In the genomic region with DNA sequence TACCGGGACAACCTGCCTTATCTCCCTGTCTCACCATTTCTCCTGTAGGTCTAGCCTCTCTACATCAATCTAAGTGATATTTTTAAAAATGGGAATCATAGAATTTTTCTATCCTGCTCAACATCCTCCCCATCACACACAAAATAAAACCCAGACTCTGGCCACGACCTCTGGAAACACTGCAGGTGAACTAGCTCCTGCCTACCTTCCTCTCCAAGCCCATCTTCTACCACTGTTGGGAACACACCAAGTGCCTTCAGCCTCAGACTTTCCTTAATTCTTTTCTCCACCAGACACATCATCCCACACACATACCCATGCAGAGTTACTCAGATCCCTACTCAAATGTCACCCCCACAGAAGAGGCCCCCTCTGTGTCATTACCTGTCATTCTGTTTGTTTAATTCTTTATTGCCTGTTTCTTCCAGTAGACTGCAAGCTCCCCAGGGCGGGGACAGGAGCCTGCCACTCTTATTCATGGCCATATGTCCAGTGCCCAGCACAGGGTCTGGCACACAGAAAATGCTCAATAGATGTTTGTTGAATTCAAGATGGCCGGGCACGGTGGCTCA, we compare ENCODE assay signal across 18 cellular contexts. TPM values are rescaled to one million over a fixed set of nuclear protein-coding genes. Genes with fewer than 3 reads are reported as not detected.
DNase-seq lines count a peak whose midpoint lies in the region; ATAC-seq, FAIRE-seq and TF ChIP-seq lines count a peak whose summit lies in the region.
"Had no signal": no experiment of that assay in that cellular context is flagged by ENCODE, and none has a peak within 500 bp of the region (broad histone marks: within the 10 kb centered on the region; RNA-seq: fewer than 3 reads in every experiment).

No MANE protein-coding gene starts in this region.

- H3K9me3 ChIP-seq in left ventricle myocardium inferior (replicated peaks) (no peaks in the 10 kb centered on the region), WERI-Rb-1 (ENCODE audit: severe bottlenecking) (no peaks in the 10 kb centered on the region)
- H3K9me3 ChIP-seq: Peyer's patch had no signal

- TF ChIP-seq CTCF in left ventricle myocardium inferior (IDR thresholded peaks at IDR 0.05; ENCODE audit: borderline replicate concordance) (no peak), WERI-Rb-1 (IDR thresholded peaks at IDR 0.05; ENCODE audit: low read depth, low read length) (no peak), D721Med (IDR thresholded peaks at IDR 0.05; ENCODE audit: insufficient read depth, missing control alignments) (no peak)

- H3K27ac ChIP-seq in left ventricle myocardium inferior (replicated peaks) (peak overlapping the region; percentile 86), WERI-Rb-1 (peak overlapping the region; percentile 22; the same call in 1 of the 2 replicates)

- no peaks in the 10 kb centered on the region for H3K36me3 ChIP-seq in left ventricle myocardium inferior
- H3K36me3 ChIP-seq in WERI-Rb-1: no peaks in the 10 kb centered on the region
- H3K36me3 ChIP-seq: Peyer's patch had no signal

- peaks cover 8% of the 10 kb centered on the region for H3K27me3 Mint-ChIP-seq in stimulated activated naive CD8-positive, alpha-beta T cell treated with anti-CD3 and anti-CD28 coated beads, Interleukin-15, Interleukin-2, amounts not matched to agents 100 ng/mL and 50 ng/mL, for 24 hours

- no peaks in the 10 kb centered on the region for H3K36me3 Mint-ChIP-seq in stimulated activated naive CD8-positive, alpha-beta T cell treated with anti-CD3 and anti-CD28 coated beads, Interleukin-15, Interleukin-2, amounts not matched to agents 100 ng/mL and 50 ng/mL, for 24 hours (ENCODE audit: low read depth)

- H3K4me1 Mint-ChIP-seq in stimulated activated naive CD8-positive, alpha-beta T cell treated with anti-CD3 and anti-CD28 coated beads, Interleukin-15, Interleukin-2, amounts not matched to agents 100 ng/mL and 50 ng/mL, for 24 hours (ENCODE audit: low read depth): peaks cover 10% of the 10 kb centered on the region
- H3K4me1 Mint-ChIP-seq: CD8-positive, alpha-beta memory T cell had no signal

- H3K4me3 ChIP-seq in left ventricle myocardium inferior (no peak overlapping the region), WERI-Rb-1 (ENCODE audit: low read depth, low read length) (no peak overlapping the region)
- H3K4me3 ChIP-seq: Peyer's patch had no signal

- FAIRE-seq in D721Med (lab: Jason Lieb, UNC): no peak

- H3K27ac Mint-ChIP-seq in stimulated activated naive CD8-positive, alpha-beta T cell treated with anti-CD3 and anti-CD28 coated beads, Interleukin-15, Interleukin-2, amounts not matched to agents 100 ng/mL and 50 ng/mL, for 24 hours: peak overlapping the region; percentile 34
- H3K27ac Mint-ChIP-seq: H9 had no signal

- ATAC-seq in Right ventricle myocardium inferior: no peak
- no peak for ATAC-seq in HG03457 (IDR thresholded peaks at IDR 0.05; ENCODE audit: unreplicated experiment)

- peaks cover 83% of the 10 kb centered on the region for H3K4me1 ChIP-seq in left ventricle myocardium inferior

- no peak overlapping the region for H3K4me3 Mint-ChIP-seq in stimulated activated naive CD8-positive, alpha-beta T cell treated with anti-CD3 and anti-CD28 coated beads, Interleukin-15, Interleukin-2, amounts not matched to agents 100 ng/mL and 50 ng/mL, for 24 hours
- H3K4me3 Mint-ChIP-seq: CD8-positive, alpha-beta memory T cell; H9 had no signal

- H3K27me3 ChIP-seq in left ventricle myocardium inferior (ENCODE audit: low read depth) (no peaks in the 10 kb centered on the region), WERI-Rb-1 (ENCODE audit: insufficient read depth, low read depth, severe bottlenecking) (no peaks in the 10 kb centered on the region)
- H3K27me3 ChIP-seq: Peyer's patch had no signal

- no peaks in the 10 kb centered on the region for H3K9me3 Mint-ChIP-seq in stimulated activated naive CD8-positive, alpha-beta T cell treated with anti-CD3 and anti-CD28 coated beads, Interleukin-15, Interleukin-2, amounts not matched to agents 100 ng/mL and 50 ng/mL, for 24 hours
- H3K9me3 Mint-ChIP-seq: CD8-positive, alpha-beta memory T cell; H9 had no signal

- intact Hi-C loops in left ventricle myocardium inferior (cut with micrococcal nuclease): no loop called here
- intact Hi-C loops in Right ventricle myocardium inferior (cut with DNase I): no loop called here

- DNase-seq in left ventricle myocardium inferior (no peak), Right ventricle myocardium inferior (ENCODE audit: missing footprints) (no peak), WERI-Rb-1 (no peak), left kidney (ENCODE audit: low read depth, low spot score) (peak; percentile 77), D721Med (ENCODE audit: insufficient read length, low spot score) (no peak), AG20443 (ENCODE audit: low spot score) (no peak)
- DNase-seq: C1 segment of cervical spinal cord; CD8-positive, alpha-beta memory T cell; DMS79 treated with DMSO at 0.1 percent for 48 hours; H9; KG1; NCI-H1105 treated with DMSO at 0.1 percent for 48 hours; NCI-H1694; NCI-H2081 treated with DMSO at 0.1 percent for 48 hours; Peyer's patch had no signal

RNA-seq across cellular contexts. Expression of a gene that starts 9.7 kb away (rescaled TPM):
- 84.1 TPM for total RNA-seq in left ventricle myocardium inferior
- total RNA-seq in Right ventricle myocardium inferior: 156 TPM

RNA-seq across cellular contexts. Expression of a gene that starts 12.8 kb away (rescaled TPM):
- total RNA-seq in left ventricle myocardium inferior (21.9 TPM), Right ventricle myocardium inferior (22.5 TPM)

RNA-seq across cellular contexts. Expression of a gene that starts 30.6 kb away (rescaled TPM):
- total RNA-seq in left ventricle myocardium inferior (116 TPM), Right ventricle myocardium inferior (113 TPM)

RNA-seq across cellular contexts. Expression of a gene that starts 30.7 kb away (rescaled TPM):
- total RNA-seq in left ventricle myocardium inferior (7.6 TPM), Right ventricle myocardium inferior (5.0 TPM)

RNA-seq across cellular contexts. Expression of a gene that starts 34.3 kb away (rescaled TPM):
- total RNA-seq in left ventricle myocardium inferior: 2.4 TPM
- total RNA-seq in Right ventricle myocardium inferior: 2.0 TPM
- total RNA-seq: NCI-H460 had no signal
